12 cellular contexts compared by ENCODE assay signal in genomic region chr3:195910499-195910845, GRCh38. TPM values are rescaled to one million over a fixed set of nuclear protein-coding genes. Genes with fewer than 3 reads are reported as not detected.
DNase-seq lines count a peak whose midpoint lies in the region; ATAC-seq, FAIRE-seq and TF ChIP-seq lines count a peak whose summit lies in the region.
"Had no signal": no experiment of that assay in that cellular context is flagged by ENCODE, and none has a peak within 500 bp of the region (broad histone marks: within the 10 kb centered on the region; RNA-seq: fewer than 3 reads in every experiment).

No MANE protein-coding gene starts in this region.

- no peak for TF ChIP-seq POLR2A in A549 (IDR thresholded peaks at IDR 0.05; ENCODE audit: low read length)

- 89% methylated on average over 8 of the region's 8 CpGs for WGBS in A549 (ENCODE audit: missing lambda C conversion rate)

- ATAC-seq in A549 (no peak), HG03159 (IDR thresholded peaks at IDR 0.05; ENCODE audit: unreplicated experiment) (no peak)

- DNase-seq in A549 (ENCODE audit: low read depth in 1 of 2, low spot score in 1 of 2), result no peak
- DNase-seq in MCF 10A (ENCODE audit: unreplicated experiment), result no peak
- DNase-seq in UCSD-AML1 (lab: John Stamatoyannopoulos, UW; ENCODE audit: unreplicated experiment), result no peak
- no peak for DNase-seq in NCI-H2081 treated with DMSO at 0.1 percent for 48 hours (lab: John Stamatoyannopoulos, UW)
- DNase-seq in NCI-H510A treated with DMSO at 0.1 percent for 48 hours (lab: John Stamatoyannopoulos, UW), result no peak
- DNase-seq: heart right ventricle, KBM-7 had no signal

- H3K9me3 Mint-ChIP-seq in MCF 10A (ENCODE audit: unreplicated experiment) (no peaks in the 10 kb centered on the region), nephron (no peaks in the 10 kb centered on the region)

- peaks cover 6% of the 10 kb centered on the region; the same call in 1 of the 2 replicates for H3K27me3 ChIP-seq in HUES6 (ENCODE audit: control insufficient read depth, insufficient read depth, low read length)
- H3K27me3 ChIP-seq: heart right ventricle had no signal

- H3K4me2 ChIP-seq in A549, result peak overlapping the region; percentile 92

- H3K9me3 ChIP-seq in A549, result no peaks in the 10 kb centered on the region
- H3K9me3 ChIP-seq in HUES6 (ENCODE audit: control insufficient read depth, insufficient read depth, low read depth, low read length), result no peaks in the 10 kb centered on the region
- H3K9me3 ChIP-seq: heart right ventricle had no signal

- peaks cover 47% of the 10 kb centered on the region for H3K4me1 Mint-ChIP-seq in MCF 10A (ENCODE audit: insufficient read depth, unreplicated experiment)
- H3K4me1 Mint-ChIP-seq in nephron, result peaks cover 36% of the 10 kb centered on the region

- no peak for TF ChIP-seq EP300 in A549 (IDR thresholded peaks at IDR 0.05)

- no peaks in the 10 kb centered on the region for H3K36me3 ChIP-seq in HUES6 (ENCODE audit: control insufficient read depth, insufficient read depth, low read length)
- H3K36me3 ChIP-seq: heart right ventricle had no signal

- CTCF ChIA-PET in A549 (lab: Yijun Ruan, JAX) (interaction anchor here (0.6 to 11.5 kb wide), 4 partner anchors 15 to 134 kb away, joined by 3 to 207 read pairs (median 4); no protein-coding TSS in a partner anchor), MCF 10A (lab: Yijun Ruan, JAX) (interaction anchor here (6.4 kb wide), 1 partner anchor 17 kb away, joined by 187 read pairs; no protein-coding TSS in a partner anchor)

- H3K4me3 ChIP-seq in A549 (no peak overlapping the region), HUES6 (ENCODE audit: low read depth, low read length) (peak overlapping the region; percentile 83)

- no peak for FAIRE-seq in A549 (lab: Jason Lieb, UNC)
- FAIRE-seq: bronchial epithelial cell, GM18507 had no signal

- peak overlapping the region; percentile 88 for H3K9ac ChIP-seq in HUES6 (ENCODE audit: low read length)

- no peak for TF ChIP-seq CTCF in A549 (IDR thresholded peaks at IDR 0.05)
- no peak for TF ChIP-seq CTCF in MCF 10A (IDR thresholded peaks at IDR 0.05; ENCODE audit: unreplicated experiment)
- no peak for TF ChIP-seq CTCF in nephron (IDR thresholded peaks at IDR 0.05; ENCODE audit: unreplicated experiment in 3 of 3)

- BruUV-seq in MCF 10A (replicated peaks; lab: Mats Ljungman, UMichigan), result no TSS peak

- H3K4me3 Mint-ChIP-seq in MCF 10A (ENCODE audit: unreplicated experiment) (peak overlapping the region; percentile 83), nephron (peak overlapping the region; percentile 79 to 83 (median 81))

- H3K27me3 Mint-ChIP-seq in MCF 10A (ENCODE audit: insufficient read depth, unreplicated experiment) (no peaks in the 10 kb centered on the region), nephron (ENCODE audit: low read depth) (peaks cover 30% of the 10 kb centered on the region)

- H3K36me3 Mint-ChIP-seq in MCF 10A (ENCODE audit: insufficient read depth, unreplicated experiment), result peaks cover 6% of the 10 kb centered on the region
- H3K36me3 Mint-ChIP-seq in nephron (ENCODE audit: low read depth), result no peaks in the 10 kb centered on the region

- H3K27ac ChIP-seq in A549 (peak overlapping the region; percentile 86 to 97; a peak in 5 of 6 replicates), HUES6 (ENCODE audit: low read depth, low read length) (peak overlapping the region; percentile 72; the same call in 1 of the 2 replicates)

- no peak for TF ChIP-seq RAD21 in A549 (conservative IDR thresholded peaks at IDR 0.05 in 1 of 2, IDR thresholded peaks at IDR 0.05 in 1 of 2)

- H3K4me1 ChIP-seq in A549 (peaks cover 44% of the 10 kb centered on the region), HUES6 (ENCODE audit: control insufficient read depth, insufficient read depth, low read length) (peaks cover 40% of the 10 kb centered on the region)

- intact Hi-C loops in MCF 10A (cut with micrococcal nuclease), result no loop called here

- no peak overlapping the region for H3K27ac Mint-ChIP-seq in MCF 10A (ENCODE audit: low read depth, unreplicated experiment)
- H3K27ac Mint-ChIP-seq in nephron, result peak overlapping the region in 2 of 3 experiments; percentile 32 to 33

- POLR2A ChIA-PET in A549 (lab: Yijun Ruan, JAX), result no interaction called here
- POLR2A ChIA-PET in MCF 10A (lab: Yijun Ruan, JAX), result interaction anchor here (0.6 to 6.7 kb wide), 4 partner anchors 10 to 39 kb away, joined by 3 to 254 read pairs (median 50); no protein-coding TSS in a partner anchor

TF ChIP-seq in A549, 52 proteins besides CTCF, POLR2A, EP300 and RAD21:
- no peak for TF ChIP-seq SREBF2 (IDR thresholded peaks at IDR 0.05)
- TF ChIP-seq E2F6 (IDR thresholded peaks at IDR 0.05; ENCODE audit: borderline replicate concordance, low read depth), result no peak

RNA-seq across cellular contexts. Expression of gene TNK2, which starts 2.1 kb away (rescaled TPM):
- polyA plus RNA-seq in A549 (2011; rRNA removed), result 2.2 and 3.8 TPM in 2 replicates
- polyA plus RNA-seq in A549 (2012; cell fraction: cytosol; rRNA removed), result 8.2 and 11.2 TPM in 2 replicates
- polyA plus RNA-seq in A549 (2012; cell fraction: nucleus; rRNA removed), result 46.2 and 50.4 TPM in 2 replicates
- 11.3 to 12.7 TPM (median 12.5 TPM) in 3 replicates for polyA plus RNA-seq in A549 (2017; fragmentation: RNase III; extraction: RNeasy Plus Mini Kit Qiagen cat#74134 plus additional on column Dnase treatment)
- polyA minus RNA-seq in A549 (2011; rRNA and poly(A)+ RNA removed), result 3.3 and 8.4 TPM in 2 replicates
- 56.1 and 75.8 TPM in 2 replicates for total RNA-seq in MCF 10A (2022)
